ENCODE assay signal across 9 cellular contexts in the genomic region with DNA sequence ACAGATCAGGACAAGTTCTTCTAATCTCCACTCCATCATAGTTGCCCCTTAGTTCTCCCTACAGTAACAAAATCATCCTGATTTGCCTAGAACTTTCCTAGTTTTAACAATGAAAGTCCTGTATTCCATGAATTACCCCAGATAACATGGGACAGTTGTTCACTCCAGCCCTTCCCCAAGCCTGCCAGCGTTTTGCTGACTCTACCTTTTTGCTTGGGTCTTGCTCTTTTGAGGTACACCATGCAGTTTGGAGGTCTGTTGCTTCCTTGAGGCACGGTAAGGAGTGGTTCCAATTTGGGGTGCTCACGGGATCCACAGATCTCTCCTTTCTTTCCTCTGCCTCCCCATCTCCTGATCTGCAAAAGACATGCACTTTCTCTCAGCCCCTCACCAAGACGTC.
"Had no signal": no experiment of that assay in that cellular context is flagged by ENCODE, and none has a peak within 500 bp of the region (broad histone marks: within the 10 kb centered on the region; RNA-seq: fewer than 3 reads in every experiment).

No MANE protein-coding gene starts in this region.

- DNase-seq: GM23248, H9, HCEC 1CT, Karpas-422, KBM-7 had no signal

- H3K27ac Mint-ChIP-seq: H9 had no signal

- H3K4me2 ChIP-seq: KMS-11 had no signal

- H3K4me3 ChIP-seq: GM23248 had no signal

- FAIRE-seq: H1, H54, HTR-8/SVneo had no signal

- H3K4me3 Mint-ChIP-seq: H9 had no signal

- H3K27ac ChIP-seq: GM23248, KMS-11 had no signal

- H3K9ac ChIP-seq: GM23248, KMS-11 had no signal

- H3K9me3 Mint-ChIP-seq: H9 had no signal

- H2AFZ ChIP-seq: GM23248 had no signal
